In genomic region chr5:40405985-40406384, GRCh38 we compare ENCODE assay signal across 9 cellular contexts.
DNase-seq lines count a peak whose midpoint lies in the region; ATAC-seq and TF ChIP-seq lines count a peak whose summit lies in the region.
"Had no signal": no experiment of that assay in that cellular context is flagged by ENCODE, and none has a peak within 500 bp of the region (broad histone marks: within the 10 kb centered on the region; RNA-seq: fewer than 3 reads in every experiment).

No MANE protein-coding gene starts in this region.

- H3K4me3 Mint-ChIP-seq in activated T-cell treated with anti-CD3 and anti-CD28 coated beads, Interleukin-2, amount 50 U/mL, for 72 hours, result peak overlapping the region; percentile 75 to 88
- peak overlapping the region; percentile 37 for H3K4me3 Mint-ChIP-seq in activated B cell treated with CpG ODN at 0.5 μM for 24 hours
- H3K4me3 Mint-ChIP-seq in stimulated activated naive CD8-positive, alpha-beta T cell treated with anti-CD3 and anti-CD28 coated beads, Interleukin-15, amount 100 ng/mL, for 72 hours, result peak overlapping the region; percentile 66 to 78

- TF ChIP-seq CTCF in activated B cell treated with CpG ODN at 0.5 μM for 24 hours (IDR thresholded peaks at IDR 0.05), result no peak

- CTCF ChIA-PET in activated B cell treated with CpG ODN at 0.5 μM for 24 hours (lab: Charles Lee), result no interaction called here

- DNase-seq in activated T-cell treated with anti-CD3 and anti-CD28 coated beads, Interleukin-2, amount 50 U/mL, for 72 hours, result peak; percentile 36 to 57
- no peak for DNase-seq in activated T-cell treated with anti-CD3 and anti-CD28 coated beads for 4 hours
- DNase-seq in activated B cell treated with CpG ODN at 0.5 μM for 24 hours, result no peak
- peak; percentile 66 for DNase-seq in iris pigment epithelial cell (ENCODE audit: low read depth)
- DNase-seq in stimulated activated naive CD8-positive, alpha-beta T cell treated with anti-CD3 and anti-CD28 coated beads, Interleukin-15, amount 100 ng/mL, for 72 hours, result peak in 1 of 2 donors; percentile 54
- no peak for DNase-seq in NCI-H510A (lab: John Stamatoyannopoulos, UW)
- DNase-seq: NCI-H2081 had no signal

- H3K27me3 Mint-ChIP-seq in activated T-cell treated with anti-CD3 and anti-CD28 coated beads, Interleukin-2, amount 50 U/mL, for 72 hours (ENCODE audit: low read depth), result no peaks in the 10 kb centered on the region
- H3K27me3 Mint-ChIP-seq in activated B cell treated with CpG ODN at 0.5 μM for 24 hours, result no peaks in the 10 kb centered on the region
- no peaks in the 10 kb centered on the region for H3K27me3 Mint-ChIP-seq in stimulated activated naive CD8-positive, alpha-beta T cell treated with anti-CD3 and anti-CD28 coated beads, Interleukin-15, amount 100 ng/mL, for 72 hours

- ATAC-seq in activated T-cell treated with anti-CD3 and anti-CD28 coated beads, Interleukin-2, amount 50 U/mL, for 72 hours (replicated peaks in 1 of 2), result peak; percentile 26
- no peak for ATAC-seq in activated B cell treated with CpG ODN at 0.5 μM for 24 hours (ENCODE audit: low read depth)
- ATAC-seq in stimulated activated naive CD8-positive, alpha-beta T cell treated with anti-CD3 and anti-CD28 coated beads, Interleukin-15, amount 100 ng/mL, for 72 hours, result peak; percentile 35
- ATAC-seq in GM19351 (IDR thresholded peaks at IDR 0.05; ENCODE audit: unreplicated experiment), result no peak
- ATAC-seq in GM18861 (IDR thresholded peaks at IDR 0.05; ENCODE audit: unreplicated experiment), result no peak

- intact Hi-C loops in activated B cell treated with CpG ODN at 0.5 μM for 24 hours (cut with micrococcal nuclease), result loop anchor here (1.0 kb wide), 2 partner anchors 20 to 273 kb away; partner anchors contain the start of gene PTGER4

- H3K36me3 Mint-ChIP-seq in activated T-cell treated with anti-CD3 and anti-CD28 coated beads, Interleukin-2, amount 50 U/mL, for 72 hours (ENCODE audit: insufficient read depth in 2 of 2), result peaks cover 6 to 17% of the 10 kb centered on the region in 2 donors
- no peaks in the 10 kb centered on the region for H3K36me3 Mint-ChIP-seq in activated B cell treated with CpG ODN at 0.5 μM for 24 hours (ENCODE audit: low read depth)

- POLR2A ChIA-PET in activated B cell treated with CpG ODN at 0.5 μM for 24 hours (lab: Charles Lee), result interaction anchor here (1.5 to 2.3 kb wide), 3 partner anchors 20 to 276 kb away, joined by 4 to 9 read pairs (median 6); no protein-coding TSS in a partner anchor

- peak overlapping the region; percentile 97 for H3K27ac Mint-ChIP-seq in activated T-cell treated with anti-CD3 and anti-CD28 coated beads, Interleukin-2, amount 50 U/mL, for 72 hours
- H3K27ac Mint-ChIP-seq in activated B cell treated with CpG ODN at 0.5 μM for 24 hours, result peak overlapping the region; percentile 96
- peak overlapping the region; percentile 97 to 99 for H3K27ac Mint-ChIP-seq in stimulated activated naive CD8-positive, alpha-beta T cell treated with anti-CD3 and anti-CD28 coated beads, Interleukin-15, amount 100 ng/mL, for 72 hours

- peaks cover 100% of the 10 kb centered on the region for H3K4me1 Mint-ChIP-seq in activated T-cell treated with anti-CD3 and anti-CD28 coated beads, Interleukin-2, amount 50 U/mL, for 72 hours (ENCODE audit: low read depth)
- H3K4me1 Mint-ChIP-seq in activated B cell treated with CpG ODN at 0.5 μM for 24 hours, result peaks cover 68% of the 10 kb centered on the region
- peaks cover 92% of the 10 kb centered on the region for H3K4me1 Mint-ChIP-seq in stimulated activated naive CD8-positive, alpha-beta T cell treated with anti-CD3 and anti-CD28 coated beads, Interleukin-15, amount 100 ng/mL, for 72 hours

- H3K9me3 Mint-ChIP-seq in activated T-cell treated with anti-CD3 and anti-CD28 coated beads, Interleukin-2, amount 50 U/mL, for 72 hours, result peaks cover 2 to 6% of the 10 kb centered on the region in 2 donors
- H3K9me3 Mint-ChIP-seq in activated B cell treated with CpG ODN at 0.5 μM for 24 hours, result no peaks in the 10 kb centered on the region
- H3K9me3 Mint-ChIP-seq in stimulated activated naive CD8-positive, alpha-beta T cell treated with anti-CD3 and anti-CD28 coated beads, Interleukin-15, amount 100 ng/mL, for 72 hours, result peaks cover 3 to 19% of the 10 kb centered on the region in 2 donors

Comparison
In these comparisons a context has a peak if more than half of its experiments do, and no peak if none do; other contexts are left out.
1. DNase-seq: peak in activated T-cell treated with anti-CD3 and anti-CD28 coated beads, Interleukin-2, amount 50 U/mL, for 72 hours (2 of 2) and iris pigment epithelial cell (single experiment); none in activated T-cell treated with anti-CD3 and anti-CD28 coated beads for 4 hours (single experiment), activated B cell treated with CpG ODN at 0.5 μM for 24 hours (single experiment) and NCI-H510A (single experiment).
2. ATAC-seq: peak in activated T-cell treated with anti-CD3 and anti-CD28 coated beads, Interleukin-2, amount 50 U/mL, for 72 hours (2 of 2) and stimulated activated naive CD8-positive, alpha-beta T cell treated with anti-CD3 and anti-CD28 coated beads, Interleukin-15, amount 100 ng/mL, for 72 hours (single experiment); none in activated B cell treated with CpG ODN at 0.5 μM for 24 hours (single experiment), GM19351 (single experiment) and GM18861 (single experiment).
3. Peak in every context shown above with its lines, with median percentiles within 50 percentile points of each other: H3K27ac Mint-ChIP-seq and H3K4me3 Mint-ChIP-seq.